In the genomic region with DNA sequence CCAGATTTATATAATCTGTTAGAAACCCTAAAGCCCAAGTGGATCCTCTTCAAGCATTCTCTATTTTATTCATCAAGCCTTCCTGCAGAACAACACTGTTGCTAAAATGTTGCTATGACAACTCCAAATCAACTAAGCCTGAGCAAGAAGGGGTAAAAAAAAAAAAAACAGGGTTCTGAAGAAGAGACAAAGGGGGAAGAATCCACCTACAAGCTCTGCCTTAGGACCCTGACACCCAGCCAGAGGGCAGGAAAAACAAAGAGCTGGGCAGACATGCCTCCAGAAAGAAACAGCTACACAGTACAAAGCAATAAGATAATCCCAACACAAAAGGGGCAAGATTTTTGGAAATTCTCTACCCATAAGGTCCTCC, we compare ENCODE assay signal across 1 cellular context.
TF ChIP-seq lines count a peak whose summit lies in the region.

No MANE protein-coding gene starts in this region.

TF ChIP-seq in HepG2, 621 proteins besides CTCF, POLR2A, EP300 and RAD21:
- TF ChIP-seq NCOA1 (CRISPR knock-in tag; IDR thresholded peaks at IDR 0.05) (no peak), CEBPB (IDR thresholded peaks at IDR 0.05; ENCODE audit: borderline replicate concordance, low read depth, low read length) (no peak), HNRNPUL1 (IDR thresholded peaks at IDR 0.05; ENCODE audit: low read depth, low read length) (no peak), ZNF670 (CRISPR knock-in tag; IDR thresholded peaks at IDR 0.05; ENCODE audit: borderline replicate concordance) (0 out of 2 replicates have a peak, but pooled peaks have one; percentile 49), ZNF724P (CRISPR knock-in tag; IDR thresholded peaks at IDR 0.05; ENCODE audit: borderline replicate concordance) (no peak), HMGA1 (CRISPR knock-in tag; conservative IDR thresholded peaks at IDR 0.05) (no peak), BHLHE40 (IDR thresholded peaks at IDR 0.05; ENCODE audit: low read length) (0 out of 2 replicates have a peak, but pooled peaks have one; percentile 3)
- TF ChIP-seq, protein P1, sequence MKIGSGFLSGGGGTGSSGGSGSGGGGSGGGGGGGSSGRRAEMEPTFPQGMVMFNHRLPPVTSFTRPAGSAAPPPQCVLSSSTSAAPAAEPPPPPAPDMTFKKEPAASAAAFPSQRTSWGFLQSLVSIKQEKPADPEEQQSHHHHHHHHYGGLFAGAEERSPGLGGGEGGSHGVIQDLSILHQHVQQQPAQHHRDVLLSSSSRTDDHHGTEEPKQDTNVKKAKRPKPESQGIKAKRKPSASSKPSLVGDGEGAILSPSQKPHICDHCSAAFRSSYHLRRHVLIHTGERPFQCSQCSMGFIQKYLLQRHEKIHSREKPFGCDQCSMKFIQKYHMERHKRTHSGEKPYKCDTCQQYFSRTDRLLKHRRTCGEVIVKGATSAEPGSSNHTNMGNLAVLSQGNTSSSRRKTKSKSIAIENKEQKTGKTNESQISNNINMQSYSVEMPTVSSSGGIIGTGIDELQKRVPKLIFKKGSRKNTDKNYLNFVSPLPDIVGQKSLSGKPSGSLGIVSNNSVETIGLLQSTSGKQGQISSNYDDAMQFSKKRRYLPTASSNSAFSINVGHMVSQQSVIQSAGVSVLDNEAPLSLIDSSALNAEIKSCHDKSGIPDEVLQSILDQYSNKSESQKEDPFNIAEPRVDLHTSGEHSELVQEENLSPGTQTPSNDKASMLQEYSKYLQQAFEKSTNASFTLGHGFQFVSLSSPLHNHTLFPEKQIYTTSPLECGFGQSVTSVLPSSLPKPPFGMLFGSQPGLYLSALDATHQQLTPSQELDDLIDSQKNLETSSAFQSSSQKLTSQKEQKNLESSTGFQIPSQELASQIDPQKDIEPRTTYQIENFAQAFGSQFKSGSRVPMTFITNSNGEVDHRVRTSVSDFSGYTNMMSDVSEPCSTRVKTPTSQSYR (CRISPR knock-in tag; IDR thresholded peaks at IDR 0.05; ENCODE audit: borderline replicate concordance): no peak
- TF ChIP-seq, protein P2, sequence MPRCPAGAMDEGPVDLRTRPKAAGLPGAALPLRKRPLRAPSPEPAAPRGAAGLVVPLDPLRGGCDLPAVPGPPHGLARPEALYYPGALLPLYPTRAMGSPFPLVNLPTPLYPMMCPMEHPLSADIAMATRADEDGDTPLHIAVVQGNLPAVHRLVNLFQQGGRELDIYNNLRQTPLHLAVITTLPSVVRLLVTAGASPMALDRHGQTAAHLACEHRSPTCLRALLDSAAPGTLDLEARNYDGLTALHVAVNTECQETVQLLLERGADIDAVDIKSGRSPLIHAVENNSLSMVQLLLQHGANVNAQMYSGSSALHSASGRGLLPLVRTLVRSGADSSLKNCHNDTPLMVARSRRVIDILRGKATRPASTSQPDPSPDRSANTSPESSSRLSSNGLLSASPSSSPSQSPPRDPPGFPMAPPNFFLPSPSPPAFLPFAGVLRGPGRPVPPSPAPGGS (CRISPR knock-in tag; IDR thresholded peaks at IDR 0.05): no peak
- TF ChIP-seq, protein P3, sequence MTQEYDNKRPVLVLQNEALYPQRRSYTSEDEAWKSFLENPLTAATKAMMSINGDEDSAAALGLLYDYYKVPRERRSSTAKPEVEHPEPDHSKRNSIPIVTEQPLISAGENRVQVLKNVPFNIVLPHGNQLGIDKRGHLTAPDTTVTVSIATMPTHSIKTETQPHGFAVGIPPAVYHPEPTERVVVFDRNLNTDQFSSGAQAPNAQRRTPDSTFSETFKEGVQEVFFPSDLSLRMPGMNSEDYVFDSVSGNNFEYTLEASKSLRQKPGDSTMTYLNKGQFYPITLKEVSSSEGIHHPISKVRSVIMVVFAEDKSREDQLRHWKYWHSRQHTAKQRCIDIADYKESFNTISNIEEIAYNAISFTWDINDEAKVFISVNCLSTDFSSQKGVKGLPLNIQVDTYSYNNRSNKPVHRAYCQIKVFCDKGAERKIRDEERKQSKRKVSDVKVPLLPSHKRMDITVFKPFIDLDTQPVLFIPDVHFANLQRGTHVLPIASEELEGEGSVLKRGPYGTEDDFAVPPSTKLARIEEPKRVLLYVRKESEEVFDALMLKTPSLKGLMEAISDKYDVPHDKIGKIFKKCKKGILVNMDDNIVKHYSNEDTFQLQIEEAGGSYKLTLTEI (CRISPR knock-in tag; conservative IDR thresholded peaks at IDR 0.05): no peak
TF ChIP-seq in HepG2: peak in this region for 2.
